In the genomic region with DNA sequence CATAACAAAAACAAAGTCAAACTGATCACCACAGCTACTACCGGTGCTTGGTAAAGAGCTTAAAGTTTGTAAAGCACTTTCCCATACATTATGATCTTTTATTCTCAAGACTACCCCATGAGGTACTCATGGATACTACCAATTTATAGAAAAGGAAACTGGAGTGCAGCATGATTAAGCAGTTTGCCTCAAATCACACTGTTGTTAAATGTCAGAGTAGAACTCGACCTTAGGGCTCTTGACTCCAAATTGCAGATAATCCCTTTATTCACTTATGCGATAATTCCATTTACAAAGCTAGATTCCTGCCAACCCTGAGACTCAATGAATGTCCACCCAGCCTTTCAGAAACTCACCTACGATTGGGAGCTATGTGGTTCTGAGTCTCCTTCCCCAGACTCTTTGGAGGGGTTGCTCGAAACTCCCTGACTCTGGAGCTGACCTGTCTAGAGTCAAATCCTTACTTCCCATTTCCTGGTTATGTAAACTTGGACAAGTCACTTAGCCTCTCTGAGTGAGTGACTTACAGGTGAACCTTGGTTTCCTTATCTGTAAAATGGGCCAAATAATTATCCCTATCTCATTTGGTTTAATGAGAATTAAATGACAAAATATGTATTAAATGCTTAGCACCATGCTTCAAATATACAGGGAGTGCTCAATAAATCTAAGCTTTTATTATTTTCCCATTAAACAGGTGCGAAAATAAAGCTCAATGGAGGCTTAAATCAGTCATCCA, we compare ENCODE assay signal across 17 cellular contexts. TPM values are rescaled to one million over a fixed set of nuclear protein-coding genes. Genes with fewer than 3 reads are reported as not detected.
DNase-seq lines count a peak whose midpoint lies in the region; ATAC-seq and TF ChIP-seq lines count a peak whose summit lies in the region.
"Had no signal": no experiment of that assay in that cellular context is flagged by ENCODE, and none has a peak within 500 bp of the region (broad histone marks: within the 10 kb centered on the region; RNA-seq: fewer than 3 reads in every experiment).

No MANE protein-coding gene starts in this region.

- H3K27me3 Mint-ChIP-seq in CD4-positive, alpha-beta memory T cell: no peaks in the 10 kb centered on the region

- no peaks in the 10 kb centered on the region for H3K36me3 ChIP-seq in Peyer's patch
- H3K36me3 ChIP-seq in liver (ENCODE audit: control insufficient read depth in 4 of 4, insufficient read depth in 3 of 4, low read depth in 1 of 4, low read length in 3 of 4): no peaks in the 10 kb centered on the region
- H3K36me3 ChIP-seq in uterus: no peaks in the 10 kb centered on the region
- no peaks in the 10 kb centered on the region for H3K36me3 ChIP-seq in CD4-positive, alpha-beta memory T cell (ENCODE audit: insufficient read depth, low read length)
- H3K36me3 ChIP-seq: MG63 had no signal

- no peaks in the 10 kb centered on the region for H3K9me3 ChIP-seq in Peyer's patch
- no peaks in the 10 kb centered on the region for H3K9me3 ChIP-seq in liver (ENCODE audit: control insufficient read depth in 4 of 4, low read length in 3 of 4)
- H3K9me3 ChIP-seq in uterus: no peaks in the 10 kb centered on the region
- no peaks in the 10 kb centered on the region for H3K9me3 ChIP-seq in CD4-positive, alpha-beta memory T cell (ENCODE audit: control insufficient read depth in 1 of 2, low read length in 2 of 2)
- H3K9me3 ChIP-seq: MG63 had no signal

- intact Hi-C loops in uterus (cut with DNase I; ENCODE audit: low total_unique reads): no loop called here
- intact Hi-C loops in CD4-positive, alpha-beta memory T cell (cut with micrococcal nuclease): no loop called here

- no peaks in the 10 kb centered on the region for H3K36me3 Mint-ChIP-seq in CD4-positive, alpha-beta memory T cell

- no peak overlapping the region for H3K9ac ChIP-seq in liver (ENCODE audit: low read depth in 1 of 2, low read length in 2 of 2)

- POLR2A ChIA-PET in CD4-positive, alpha-beta memory T cell (lab: Charles Lee; ENCODE audit: partially characterized antibody): interaction anchor here (1.3 kb wide), 1 partner anchor 10 kb away, joined by 3 read pairs; no protein-coding TSS in a partner anchor

- TF ChIP-seq RAD21 in liver (IDR thresholded peaks at IDR 0.05): peak in 1 of 2 donors; percentile 6

- H3K27me3 ChIP-seq in Peyer's patch (no peaks in the 10 kb centered on the region), liver (ENCODE audit: control insufficient read depth in 4 of 4, insufficient read depth in 4 of 4, low read length in 3 of 4) (no peaks in the 10 kb centered on the region), uterus (no peaks in the 10 kb centered on the region)
- H3K27me3 ChIP-seq in CD4-positive, alpha-beta memory T cell (ENCODE audit: insufficient read depth, low read length): no peaks in the 10 kb centered on the region
- H3K27me3 ChIP-seq: MG63 had no signal

- TF ChIP-seq POLR2A in Peyer's patch (IDR thresholded peaks at IDR 0.05) (peak in 1 of 2 donors; percentile 9), uterus (IDR thresholded peaks at IDR 0.05) (no peak)

- CTCF ChIA-PET in CD4-positive, alpha-beta memory T cell (lab: Charles Lee; ENCODE audit: partially characterized antibody): interaction anchor here (0.9 to 2.7 kb wide), 4 partner anchors 17 to 84 kb away, joined by 3 to 17 read pairs (median 4); no protein-coding TSS in a partner anchor

- H3K27ac ChIP-seq in Peyer's patch (peak overlapping the region in 3 of 4 donors; percentile 81 to 96 (median 86)), liver (ENCODE audit: low read depth in 1 of 2, low read length in 2 of 2) (no peak overlapping the region), uterus (no peak overlapping the region)
- H3K27ac ChIP-seq in CD4-positive, alpha-beta memory T cell (ENCODE audit: low read depth, low read length): no peak overlapping the region
- H3K27ac ChIP-seq: HL-60 had no signal

- 86% methylated on average over 6 of the region's 6 CpGs for WGBS in liver

- no peaks in the 10 kb centered on the region for H3K9me3 Mint-ChIP-seq in CD4-positive, alpha-beta memory T cell

- peak in 1 of 6 experiments; percentile 2 for TF ChIP-seq CTCF in Peyer's patch (IDR thresholded peaks at IDR 0.05)
- no peak for TF ChIP-seq CTCF in liver (IDR thresholded peaks at IDR 0.05; ENCODE audit: low read depth, low read length, missing input control)
- TF ChIP-seq CTCF in uterus (IDR thresholded peaks at IDR 0.05): no peak

- no peak for ATAC-seq in HG03521 (IDR thresholded peaks at IDR 0.05; ENCODE audit: unreplicated experiment)
- ATAC-seq: PC-3 had no signal

- no peak overlapping the region for H3K27ac Mint-ChIP-seq in CD4-positive, alpha-beta memory T cell
- H3K27ac Mint-ChIP-seq: B cell had no signal

- H3K4me3 ChIP-seq in Peyer's patch (peak overlapping the region in 2 of 4 donors; percentile 46 to 58), liver (ENCODE audit: low read depth in 1 of 3, low read length in 3 of 3) (no peak overlapping the region), uterus (no peak overlapping the region)
- H3K4me3 ChIP-seq in CD4-positive, alpha-beta memory T cell (ENCODE audit: low read length in 2 of 2): no peak overlapping the region
- H3K4me3 ChIP-seq: MG63 had no signal

- peaks cover 9 to 18% (median 11%) of the 10 kb centered on the region in 4 donors for H3K4me1 Mint-ChIP-seq in CD4-positive, alpha-beta memory T cell

- in situ Hi-C loops in Caki2 (cut with HindIII; ENCODE audit: low pct_unique_long_range_greater_than_20kb, low sequenced_read_pairs): no loop called here

- H3K4me3 Mint-ChIP-seq in CD4-positive, alpha-beta memory T cell: no peak overlapping the region
- H3K4me3 Mint-ChIP-seq: B cell had no signal

- peaks cover 0 to 35% (median 13%) of the 10 kb centered on the region in 4 donors for H3K4me1 ChIP-seq in Peyer's patch
- H3K4me1 ChIP-seq in liver (ENCODE audit: control insufficient read depth in 4 of 4, insufficient read depth in 4 of 4, low read length in 3 of 4): peaks cover 17 to 29% (median 25%) of the 10 kb centered on the region in 4 donors
- no peaks in the 10 kb centered on the region for H3K4me1 ChIP-seq in uterus
- H3K4me1 ChIP-seq in CD4-positive, alpha-beta memory T cell (ENCODE audit: insufficient read depth, low read length): peaks cover 10% of the 10 kb centered on the region

- DNase-seq in Caki2 (ENCODE audit: low read depth) (peak; percentile 55), Peyer's patch (no peak), renal cortical epithelial cell (ENCODE audit: low read depth) (peak; percentile 33), uterus (no peak)
- DNase-seq in CD4-positive, alpha-beta memory T cell: no peak
- DNase-seq: H7, IMR-90, Karpas-422, MG63, NCI-H1092, NCI-H2029 treated with DMSO at 0.1 percent for 48 hours, NCI-H2171 treated with DMSO at 0.1 percent for 48 hours, PC-3 had no signal

TF ChIP-seq in liver, 16 proteins besides CTCF, POLR2A, EP300 and RAD21 (continues in another document):
- TF ChIP-seq HNF4A (conservative IDR thresholded peaks at IDR 0.05): peak in 1 of 2 donors; percentile 51
- peak; percentile 8 for TF ChIP-seq HNF4G (IDR thresholded peaks at IDR 0.05)
- TF ChIP-seq, protein P1, sequence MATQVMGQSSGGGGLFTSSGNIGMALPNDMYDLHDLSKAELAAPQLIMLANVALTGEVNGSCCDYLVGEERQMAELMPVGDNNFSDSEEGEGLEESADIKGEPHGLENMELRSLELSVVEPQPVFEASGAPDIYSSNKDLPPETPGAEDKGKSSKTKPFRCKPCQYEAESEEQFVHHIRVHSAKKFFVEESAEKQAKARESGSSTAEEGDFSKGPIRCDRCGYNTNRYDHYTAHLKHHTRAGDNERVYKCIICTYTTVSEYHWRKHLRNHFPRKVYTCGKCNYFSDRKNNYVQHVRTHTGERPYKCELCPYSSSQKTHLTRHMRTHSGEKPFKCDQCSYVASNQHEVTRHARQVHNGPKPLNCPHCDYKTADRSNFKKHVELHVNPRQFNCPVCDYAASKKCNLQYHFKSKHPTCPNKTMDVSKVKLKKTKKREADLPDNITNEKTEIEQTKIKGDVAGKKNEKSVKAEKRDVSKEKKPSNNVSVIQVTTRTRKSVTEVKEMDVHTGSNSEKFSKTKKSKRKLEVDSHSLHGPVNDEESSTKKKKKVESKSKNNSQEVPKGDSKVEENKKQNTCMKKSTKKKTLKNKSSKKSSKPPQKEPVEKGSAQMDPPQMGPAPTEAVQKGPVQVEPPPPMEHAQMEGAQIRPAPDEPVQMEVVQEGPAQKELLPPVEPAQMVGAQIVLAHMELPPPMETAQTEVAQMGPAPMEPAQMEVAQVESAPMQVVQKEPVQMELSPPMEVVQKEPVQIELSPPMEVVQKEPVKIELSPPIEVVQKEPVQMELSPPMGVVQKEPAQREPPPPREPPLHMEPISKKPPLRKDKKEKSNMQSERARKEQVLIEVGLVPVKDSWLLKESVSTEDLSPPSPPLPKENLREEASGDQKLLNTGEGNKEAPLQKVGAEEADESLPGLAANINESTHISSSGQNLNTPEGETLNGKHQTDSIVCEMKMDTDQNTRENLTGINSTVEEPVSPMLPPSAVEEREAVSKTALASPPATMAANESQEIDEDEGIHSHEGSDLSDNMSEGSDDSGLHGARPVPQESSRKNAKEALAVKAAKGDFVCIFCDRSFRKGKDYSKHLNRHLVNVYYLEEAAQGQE (IDR thresholded peaks at IDR 0.05): no peak
- peak; percentile 16 for TF ChIP-seq NR2F2 (IDR thresholded peaks at IDR 0.05)
- peak; percentile 24 to 93 for TF ChIP-seq RXRA (IDR thresholded peaks at IDR 0.05)
- TF ChIP-seq, protein P2, sequence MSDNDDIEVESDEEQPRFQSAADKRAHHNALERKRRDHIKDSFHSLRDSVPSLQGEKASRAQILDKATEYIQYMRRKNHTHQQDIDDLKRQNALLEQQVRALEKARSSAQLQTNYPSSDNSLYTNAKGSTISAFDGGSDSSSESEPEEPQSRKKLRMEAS (IDR thresholded peaks at IDR 0.05): no peak
- no peak for TF ChIP-seq TAF1 (conservative IDR thresholded peaks at IDR 0.05)
- TF ChIP-seq FOXA1 (IDR thresholded peaks at IDR 0.05): no peak
- no peak for TF ChIP-seq YY1 (IDR thresholded peaks at IDR 0.05)

RNA-seq across cellular contexts. Expression of gene PSD4, which starts 47.4 kb away (rescaled TPM):
- 27.0 and 53.8 TPM in 2 replicates for total RNA-seq in Caki2 (2014; rRNA removed; shearing (Covaris generic); ENCODE audit: low replicate concordance)
- total RNA-seq in Peyer's patch (100 to 1,000 TPM; 125 to 284 (median 212) TPM), liver (10 to 100 TPM; 38.1 to 83.2 TPM), renal cortical epithelial cell (13.5 and 28.7 TPM in 2 replicates), uterus (10 to 100 TPM in 2 of 4 donors, 1 to 10 TPM in 2; 1.8 to 31.8 (median 7.6) TPM)
- polyA plus RNA-seq in liver: 10 to 100 TPM; 16.4 to 30.8 TPM
- 100 to 1,000 TPM in 1 of 2 experiments, 10 to 100 TPM in 1; 100.0 to 101 TPM for total RNA-seq in CD4-positive, alpha-beta memory T cell
- polyA plus RNA-seq in CD4-positive, alpha-beta memory T cell: 10 to 100 TPM; 11.9 to 32.8 TPM

RNA-seq across cellular contexts. Expression of gene PAX8, which starts 57.6 kb away (rescaled TPM):
- total RNA-seq in Caki2 (2014; rRNA removed; shearing (Covaris generic); ENCODE audit: low replicate concordance): 50.7 and 89.7 TPM in 2 replicates
- total RNA-seq in Peyer's patch (10 to 100 TPM in 3 of 4 donors, 1 to 10 TPM in 1; 3.3 to 22.1 (median 14.2) TPM), liver (under 1 TPM; 0.09 to 0.17 TPM), renal cortical epithelial cell (86.5 and 273 TPM in 2 replicates), uterus (10 to 100 TPM in 1 of 4 donors, 1 to 10 TPM in 3; 2.8 to 23.9 (median 6.0) TPM)
- polyA plus RNA-seq in liver: under 1 TPM; 0.50 to 0.85 TPM
- total RNA-seq in CD4-positive, alpha-beta memory T cell: 1 to 10 TPM; 1.7 to 2.3 TPM
- under 1 TPM; 0.19 to 0.80 TPM for polyA plus RNA-seq in CD4-positive, alpha-beta memory T cell
- total RNA-seq: H7 had no signal

Comparison
In these comparisons a context has a peak if more than half of its experiments do, and no peak if none do; other contexts are left out.
1. DNase-seq: peak in Caki2 (single experiment) and renal cortical epithelial cell (single experiment); none in Peyer's patch (0 of 3), uterus (0 of 2) and CD4-positive, alpha-beta memory T cell (0 of 5).
2. H3K27ac ChIP-seq: peak in Peyer's patch (3 of 4); none in liver (0 of 2), uterus (0 of 2) and CD4-positive, alpha-beta memory T cell (single experiment).